ENCODE assay signal across 10 cellular contexts in genomic region chr10:117542706-117543244, GRCh38. TPM values are rescaled to one million over a fixed set of nuclear protein-coding genes. Genes with fewer than 3 reads are reported as not detected.
DNase-seq lines count a peak whose midpoint lies in the region; ATAC-seq, FAIRE-seq and TF ChIP-seq lines count a peak whose summit lies in the region.
"Had no signal": no experiment of that assay in that cellular context is flagged by ENCODE, and none has a peak within 500 bp of the region (broad histone marks: within the 10 kb centered on the region; RNA-seq: fewer than 3 reads in every experiment).

TSS of gene EMX2 (plus strand) at chr10:117542746. CDS start at chr10:117543268, 522 bp downstream.

- peak within 1 kb of the TSS; percentile 38 to 51 for H3K4me3 ChIP-seq in right atrium auricular region
- H3K4me3 ChIP-seq in naive thymus-derived CD4-positive, alpha-beta T cell (ENCODE audit: low read length) = no peak within 1 kb of the TSS

- no peak for FAIRE-seq in urothelium cell line (lab: Jason Lieb, UNC)

- H3K4me3 Mint-ChIP-seq in naive thymus-derived CD4-positive, alpha-beta T cell = peak within 1 kb of the TSS; percentile 23 to 84 (median 68)

- ATAC-seq in left cardiac atrium (no peak), sciatic nerve (no peak)
- ATAC-seq in naive thymus-derived CD4-positive, alpha-beta T cell = no peak

- H3K4me1 Mint-ChIP-seq in naive thymus-derived CD4-positive, alpha-beta T cell = peaks cover 12 to 44% (median 39%) of the 10 kb centered on the region in 7 donors

- H3K27ac ChIP-seq in right atrium auricular region (peak within 1 kb of the TSS; percentile 65 to 70), cingulate gyrus (ENCODE audit: low read depth, low read length) (peak within 1 kb of the TSS; percentile 88)
- H3K27ac ChIP-seq in naive thymus-derived CD4-positive, alpha-beta T cell (ENCODE audit: low read depth, low read length) = no peak within 1 kb of the TSS
- H3K27ac ChIP-seq: VCaP had no signal

- H3K9me3 ChIP-seq in right atrium auricular region = no peaks in the 10 kb centered on the region
- H3K9me3 ChIP-seq in naive thymus-derived CD4-positive, alpha-beta T cell (ENCODE audit: control insufficient read depth in 2 of 3, low read length in 3 of 3) = no peaks in the 10 kb centered on the region

- peaks cover 0 to under 1% (median 0%) of the 10 kb centered on the region in 11 donors for H3K9me3 Mint-ChIP-seq in naive thymus-derived CD4-positive, alpha-beta T cell

- H3K27me3 ChIP-seq in right atrium auricular region = peaks cover 31 to 65% of the 10 kb centered on the region in 2 donors
- peaks cover 0 to 21% of the 10 kb centered on the region in 2 donors for H3K27me3 ChIP-seq in naive thymus-derived CD4-positive, alpha-beta T cell (ENCODE audit: control insufficient read depth in 2 of 2, insufficient read depth in 2 of 2, low read length in 2 of 2)

- POLR2A ChIA-PET in naive thymus-derived CD4-positive, alpha-beta T cell (lab: Charles Lee) = no interaction called here

- H3K27ac Mint-ChIP-seq in naive thymus-derived CD4-positive, alpha-beta T cell = peak within 1 kb of the TSS in 1 of 9 donors; percentile 83

- CTCF ChIA-PET in naive thymus-derived CD4-positive, alpha-beta T cell (lab: Charles Lee) = no interaction called here

- no peak for TF ChIP-seq POLR2A in erythroblast (IDR thresholded peaks at IDR 0.05; ENCODE audit: low read length)

- TF ChIP-seq CTCF in right atrium auricular region (IDR thresholded peaks at IDR 0.05) = no peak

- DNase-seq in right atrium auricular region (ENCODE audit: low spot score) (no peak), left cardiac atrium (no peak), urothelium cell line (ENCODE audit: low spot score) (peak; percentile 35), sciatic nerve (ENCODE audit: low spot score) (no peak), NCI-H226 (no peak), erythroblast (lab: John Stamatoyannopoulos, UW) (no peak)
- DNase-seq in naive thymus-derived CD4-positive, alpha-beta T cell = no peak
- DNase-seq: NCI-H510A had no signal

- no peaks in the 10 kb centered on the region for H3K36me3 ChIP-seq in right atrium auricular region
- H3K36me3 ChIP-seq in naive thymus-derived CD4-positive, alpha-beta T cell (ENCODE audit: control insufficient read depth in 2 of 3, insufficient read depth in 3 of 3, low read length in 3 of 3) = no peaks in the 10 kb centered on the region

- H3K4me1 ChIP-seq in right atrium auricular region = peaks cover 2 to 38% of the 10 kb centered on the region in 2 donors
- H3K4me1 ChIP-seq in naive thymus-derived CD4-positive, alpha-beta T cell (ENCODE audit: control insufficient read depth in 2 of 2, insufficient read depth in 2 of 2, low read length in 2 of 2) = no peaks in the 10 kb centered on the region

- H3K36me3 Mint-ChIP-seq in naive thymus-derived CD4-positive, alpha-beta T cell = no peaks in the 10 kb centered on the region

- intact Hi-C loops in left cardiac atrium (cut with DNase I) (no loop called here), sciatic nerve (cut with DNase I) (no loop called here)
- intact Hi-C loops in naive thymus-derived CD4-positive, alpha-beta T cell (cut with micrococcal nuclease) = loop anchor here in 1 of 2 donors (5.0 kb wide), 1 partner anchor 375 kb away; no protein-coding TSS in a partner anchor

- H3K27me3 Mint-ChIP-seq in naive thymus-derived CD4-positive, alpha-beta T cell = peaks cover 62 to 93% (median 75%) of the 10 kb centered on the region in 5 donors

RNA-seq across cellular contexts. Expression of gene EMX2, which starts in this region (rescaled TPM):
- total RNA-seq in right atrium auricular region (under 1 TPM; 0.47 to 0.67 TPM), left cardiac atrium (under 1 TPM; 0.26 to 0.56 TPM), sciatic nerve (3.3 TPM)
- total RNA-seq in naive thymus-derived CD4-positive, alpha-beta T cell = not detected
- not detected for polyA plus RNA-seq in naive thymus-derived CD4-positive, alpha-beta T cell
